In the genomic region with DNA sequence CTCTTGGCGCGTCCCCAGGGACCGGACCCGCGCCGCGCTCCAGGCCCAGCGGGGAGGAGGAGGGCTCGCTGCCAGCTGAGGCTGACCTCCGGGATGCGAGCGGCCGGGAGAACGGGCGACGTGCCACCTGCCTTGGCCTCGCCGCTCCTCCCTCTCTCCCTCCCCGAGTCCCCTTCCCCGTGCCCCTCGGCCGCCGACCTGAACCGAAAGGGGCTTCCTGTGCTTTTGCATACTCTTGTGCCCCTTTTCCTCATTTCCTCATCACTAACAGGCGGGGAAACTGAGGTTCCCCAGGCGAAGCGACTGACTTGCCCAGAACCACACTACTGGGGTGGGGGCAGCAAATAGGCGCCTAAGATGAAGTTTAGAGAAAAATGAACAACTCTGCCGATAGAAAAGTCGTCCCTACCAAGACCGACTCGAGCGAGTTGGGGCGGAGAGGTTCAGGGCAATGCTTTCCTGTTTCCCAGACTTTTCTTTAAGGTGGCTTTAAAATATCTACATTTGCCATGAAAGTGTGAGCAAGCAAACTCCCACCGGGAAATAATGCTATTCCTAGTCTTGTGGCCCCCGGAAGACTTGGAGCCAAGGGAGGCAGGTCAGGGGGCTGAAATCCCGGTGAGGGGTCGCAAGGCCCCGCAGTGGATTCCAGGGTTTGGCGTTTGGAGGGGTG, we compare ENCODE assay signal across 1 cellular context.
TF ChIP-seq lines count a peak whose summit lies in the region.

No MANE protein-coding gene starts in this region.

TF ChIP-seq in K562, 482 proteins besides CTCF, POLR2A, EP300 and RAD21 (continued from another document):
- TF ChIP-seq, protein P1, sequence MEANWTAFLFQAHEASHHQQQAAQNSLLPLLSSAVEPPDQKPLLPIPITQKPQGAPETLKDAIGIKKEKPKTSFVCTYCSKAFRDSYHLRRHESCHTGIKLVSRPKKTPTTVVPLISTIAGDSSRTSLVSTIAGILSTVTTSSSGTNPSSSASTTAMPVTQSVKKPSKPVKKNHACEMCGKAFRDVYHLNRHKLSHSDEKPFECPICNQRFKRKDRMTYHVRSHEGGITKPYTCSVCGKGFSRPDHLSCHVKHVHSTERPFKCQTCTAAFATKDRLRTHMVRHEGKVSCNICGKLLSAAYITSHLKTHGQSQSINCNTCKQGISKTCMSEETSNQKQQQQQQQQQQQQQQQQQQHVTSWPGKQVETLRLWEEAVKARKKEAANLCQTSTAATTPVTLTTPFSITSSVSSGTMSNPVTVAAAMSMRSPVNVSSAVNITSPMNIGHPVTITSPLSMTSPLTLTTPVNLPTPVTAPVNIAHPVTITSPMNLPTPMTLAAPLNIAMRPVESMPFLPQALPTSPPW (CRISPR knock-in tag; IDR thresholded peaks at IDR 0.05): peak; percentile 34; the same call in 1 of the 2 replicates
- peak; percentile 16; the same call in 1 of the 2 replicates for TF ChIP-seq SP1 (CRISPR knock-in tag; IDR thresholded peaks at IDR 0.05)
- peak; percentile 75 for TF ChIP-seq ZFX (CRISPR knock-in tag; IDR thresholded peaks at IDR 0.05)
- TF ChIP-seq RBBP5 (IDR thresholded peaks at IDR 0.05; ENCODE audit: borderline replicate concordance, insufficient read depth, low read length, poor library complexity, severe bottlenecking): peak; percentile 6
- TF ChIP-seq BRD4 (IDR thresholded peaks at IDR 0.05): peak; percentile 33
- TF ChIP-seq, protein P2, sequence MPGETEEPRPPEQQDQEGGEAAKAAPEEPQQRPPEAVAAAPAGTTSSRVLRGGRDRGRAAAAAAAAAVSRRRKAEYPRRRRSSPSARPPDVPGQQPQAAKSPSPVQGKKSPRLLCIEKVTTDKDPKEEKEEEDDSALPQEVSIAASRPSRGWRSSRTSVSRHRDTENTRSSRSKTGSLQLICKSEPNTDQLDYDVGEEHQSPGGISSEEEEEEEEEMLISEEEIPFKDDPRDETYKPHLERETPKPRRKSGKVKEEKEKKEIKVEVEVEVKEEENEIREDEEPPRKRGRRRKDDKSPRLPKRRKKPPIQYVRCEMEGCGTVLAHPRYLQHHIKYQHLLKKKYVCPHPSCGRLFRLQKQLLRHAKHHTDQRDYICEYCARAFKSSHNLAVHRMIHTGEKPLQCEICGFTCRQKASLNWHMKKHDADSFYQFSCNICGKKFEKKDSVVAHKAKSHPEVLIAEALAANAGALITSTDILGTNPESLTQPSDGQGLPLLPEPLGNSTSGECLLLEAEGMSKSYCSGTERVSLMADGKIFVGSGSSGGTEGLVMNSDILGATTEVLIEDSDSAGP (CRISPR knock-in tag; IDR thresholded peaks at IDR 0.05): 0 out of 2 replicates have a peak, but pooled peaks have one; percentile 37
- TF ChIP-seq ZC3H4 (CRISPR knock-in tag; IDR thresholded peaks at IDR 0.05; ENCODE audit: borderline replicate concordance): peak; percentile 86; the same call in 1 of the 2 replicates
